8 cellular contexts compared by ENCODE assay signal in the genomic region with DNA sequence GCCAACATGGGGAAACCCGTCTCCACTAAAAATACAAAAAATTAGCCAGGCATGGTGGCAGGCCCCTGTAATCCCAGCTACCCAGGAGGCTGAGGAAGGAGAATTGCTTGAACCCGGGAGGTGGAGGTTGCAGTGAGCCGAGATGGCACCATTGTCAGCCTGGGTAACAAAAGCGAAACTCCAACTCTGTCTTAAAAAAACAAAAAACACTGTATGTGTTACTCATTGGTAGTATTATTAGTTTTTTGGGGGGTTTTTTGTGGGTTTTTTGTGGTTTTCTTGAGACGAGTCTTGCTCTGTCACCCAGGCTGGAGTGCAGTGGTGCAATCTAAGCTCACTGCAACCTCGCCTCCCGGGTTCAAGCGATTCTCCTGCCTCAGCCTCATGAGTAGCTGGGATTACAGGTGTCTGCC.
DNase-seq lines count a peak whose midpoint lies in the region; ATAC-seq lines count a peak whose summit lies in the region.
"Not testable (repeated sequence)": the region's sequence is repeated elsewhere in the genome, so short reads cannot be mapped to it uniquely, and the experiment has no call there.

No MANE protein-coding gene starts in this region.

- peak overlapping the region; percentile 71 for H3K4me3 Mint-ChIP-seq in central memory CD8-positive, alpha-beta T cell

- not testable (repeated sequence) for H3K27me3 Mint-ChIP-seq in central memory CD8-positive, alpha-beta T cell

- peak; percentile 68 for ATAC-seq in GM18499 (IDR thresholded peaks at IDR 0.05; ENCODE audit: insufficient read depth, unreplicated experiment)
- peak; percentile 54 for ATAC-seq in GM19372 (IDR thresholded peaks at IDR 0.05; ENCODE audit: low read depth, unreplicated experiment)
- ATAC-seq in GM21786 (IDR thresholded peaks at IDR 0.05; ENCODE audit: unreplicated experiment): peak; percentile 71
- ATAC-seq in HG03064 (IDR thresholded peaks at IDR 0.05; ENCODE audit: low read depth, unreplicated experiment): peak; percentile 63
- ATAC-seq in HG03575 (IDR thresholded peaks at IDR 0.05; ENCODE audit: extremely low read depth, insufficient number of reproducible peaks, low FRiP score, unreplicated experiment): peak; percentile 37
- ATAC-seq in central memory CD8-positive, alpha-beta T cell (replicated peaks; ENCODE audit: extremely low read depth, poor library complexity, severe bottlenecking): peak; percentile 90
- peak; percentile 63 for ATAC-seq in stimulated activated naive CD8-positive, alpha-beta T cell treated with anti-CD3 and anti-CD28 coated beads, Interleukin-15, Interleukin-2, amounts not matched to agents 100 U/mL and 50 U/mL, for 24 hours

- H3K27ac Mint-ChIP-seq in central memory CD8-positive, alpha-beta T cell (ENCODE audit: low read depth): peak overlapping the region; percentile 94

- peak; percentile 49 for DNase-seq in activated CD4-positive, alpha-beta T cell treated with anti-CD3 and anti-CD28 coated beads for 48 hours
- peak in 1 of 2 donors; percentile 24 for DNase-seq in central memory CD8-positive, alpha-beta T cell (ENCODE audit: low spot score in 2 of 2)
- DNase-seq in stimulated activated naive CD8-positive, alpha-beta T cell treated with anti-CD3 and anti-CD28 coated beads, Interleukin-15, Interleukin-2, amounts not matched to agents 100 U/mL and 50 U/mL, for 24 hours: peak; percentile 32

- not testable (repeated sequence) for H3K9me3 Mint-ChIP-seq in central memory CD8-positive, alpha-beta T cell

- peaks cover 17% of the 10 kb centered on the region for H3K36me3 Mint-ChIP-seq in central memory CD8-positive, alpha-beta T cell (ENCODE audit: insufficient read depth)

- peaks cover 64% of the 10 kb centered on the region for H3K4me1 Mint-ChIP-seq in central memory CD8-positive, alpha-beta T cell

Comparison
In these comparisons a context has a peak if more than half of its experiments do, and no peak if none do; other contexts are left out.
1. ATAC-seq: peak in every context shown above with its lines; median percentile 90 in central memory CD8-positive, alpha-beta T cell; 71 in GM21786; 68 in GM18499; 63 in HG03064; 63 in stimulated activated naive CD8-positive, alpha-beta T cell treated with anti-CD3 and anti-CD28 coated beads, Interleukin-15, Interleukin-2, amounts not matched to agents 100 U/mL and 50 U/mL, for 24 hours; 54 in GM19372; 37 in HG03575.